2 cellular contexts compared by ENCODE assay signal in genomic region chr3:129599073-129599472, GRCh38.
TF ChIP-seq lines count a peak whose summit lies in the region.

No MANE protein-coding gene starts in this region.

TF ChIP-seq in SK-N-SH, 30 proteins besides CTCF, POLR2A, EP300 and RAD21 (continued from another document):
- TF ChIP-seq RCOR1 (IDR thresholded peaks at IDR 0.05; ENCODE audit: low read length) (no peak), POLR2AphosphoS5 (IDR thresholded peaks at IDR 0.05; ENCODE audit: low read depth, low read length) (no peak), TAF1 (IDR thresholded peaks at IDR 0.05; ENCODE audit: borderline replicate concordance, low read depth, low read length) (no peak), SMC3 (IDR thresholded peaks at IDR 0.05; ENCODE audit: low read depth, low read length) (no peak)

TF ChIP-seq in SK-N-SH treated with all-trans-retinoic acid at 6 μM for 48 hours, 23 proteins besides CTCF, POLR2A, EP300 and RAD21 (continued from another document):
- TF ChIP-seq CSRNP3 (CRISPR knock-in tag; IDR thresholded peaks at IDR 0.05): no peak
- TF ChIP-seq GLIS3 (CRISPR knock-in tag; IDR thresholded peaks at IDR 0.05): no peak
- TF ChIP-seq CSDC2 (CRISPR knock-in tag; IDR thresholded peaks at IDR 0.05): no peak
- no peak for TF ChIP-seq BACH2 (CRISPR knock-in tag; IDR thresholded peaks at IDR 0.05; ENCODE audit: borderline replicate concordance)
- TF ChIP-seq ZFP3 (CRISPR knock-in tag; IDR thresholded peaks at IDR 0.05): no peak
- no peak for TF ChIP-seq ISL1 (CRISPR knock-in tag; IDR thresholded peaks at IDR 0.05)
- no peak for TF ChIP-seq PATZ1 (CRISPR knock-in tag; IDR thresholded peaks at IDR 0.05; ENCODE audit: borderline replicate concordance)
- no peak for TF ChIP-seq TCF4 (CRISPR knock-in tag; IDR thresholded peaks at IDR 0.05; ENCODE audit: borderline replicate concordance)
- no peak for TF ChIP-seq ZC3H10 (CRISPR knock-in tag; IDR thresholded peaks at IDR 0.05)
- TF ChIP-seq CREB5 (CRISPR knock-in tag; IDR thresholded peaks at IDR 0.05; ENCODE audit: low read depth): no peak
- no peak for TF ChIP-seq POU6F1 (CRISPR knock-in tag; IDR thresholded peaks at IDR 0.05; ENCODE audit: borderline replicate concordance, low read depth)
